25 cellular contexts compared by ENCODE assay signal in the genomic region with DNA sequence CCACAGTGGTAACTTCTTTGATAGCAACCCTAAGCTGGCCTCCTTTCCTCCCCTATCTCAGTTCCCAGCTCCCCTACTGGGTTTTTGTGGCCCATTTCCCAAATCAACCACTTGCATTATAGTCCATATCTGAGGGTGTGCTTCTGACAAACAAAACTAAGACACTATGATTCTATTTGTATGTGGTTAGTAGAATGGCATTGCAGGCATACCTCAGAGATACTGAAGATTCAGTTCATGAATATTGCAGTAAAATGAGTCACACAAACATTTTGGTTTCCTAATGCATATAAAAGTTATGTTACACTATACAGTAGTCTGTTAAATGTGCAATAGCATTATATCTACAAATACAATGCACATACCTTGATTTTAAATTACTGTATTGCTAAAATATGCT. TPM values are rescaled to one million over a fixed set of nuclear protein-coding genes. Genes with fewer than 3 reads are reported as not detected.
DNase-seq lines count a peak whose midpoint lies in the region; ATAC-seq, FAIRE-seq and TF ChIP-seq lines count a peak whose summit lies in the region.
"Had no signal": no experiment of that assay in that cellular context is flagged by ENCODE, and none has a peak within 500 bp of the region (broad histone marks: within the 10 kb centered on the region; RNA-seq: fewer than 3 reads in every experiment).

No MANE protein-coding gene starts in this region.

- TF ChIP-seq CTCF in HFFc6 (IDR thresholded peaks at IDR 0.05) (no peak), astrocyte (IDR thresholded peaks at IDR 0.05; ENCODE audit: insufficient read depth, low read depth, low read length) (no peak), fibroblast of villous mesenchyme (IDR thresholded peaks at IDR 0.05; ENCODE audit: insufficient read depth, low read depth, low read length) (no peak), esophagus squamous epithelium (IDR thresholded peaks at IDR 0.05) (no peak)

- no peaks in the 10 kb centered on the region for H3K36me3 ChIP-seq in astrocyte (ENCODE audit: insufficient read depth, low read length)
- no peaks in the 10 kb centered on the region for H3K36me3 ChIP-seq in HAP-1 (replicated peaks)
- H3K36me3 ChIP-seq in esophagus squamous epithelium, result no peaks in the 10 kb centered on the region
- H3K36me3 ChIP-seq: BLaER1, left ventricle myocardium inferior, prostate gland, upper lobe of left lung had no signal

- H3K4me3 ChIP-seq in astrocyte (ENCODE audit: insufficient read depth, low read depth, low read length) (no peak overlapping the region), fibroblast of villous mesenchyme (ENCODE audit: low read depth, low read length) (no peak overlapping the region), HAP-1 (no peak overlapping the region), esophagus squamous epithelium (no peak overlapping the region)
- H3K4me3 ChIP-seq: BLaER1, left ventricle myocardium inferior, prostate gland, upper lobe of left lung had no signal

- no peaks in the 10 kb centered on the region for H3K4me1 ChIP-seq in astrocyte (ENCODE audit: insufficient read depth, low read length)
- H3K4me1 ChIP-seq in HAP-1, result no peaks in the 10 kb centered on the region
- H3K4me1 ChIP-seq in esophagus squamous epithelium, result peaks cover 0 to 10% (median 0%) of the 10 kb centered on the region in 3 donors
- H3K4me1 ChIP-seq: BLaER1, left ventricle myocardium inferior, prostate gland had no signal

- H3K4me1 Mint-ChIP-seq in HFFc6 (ENCODE audit: low read depth) (peaks cover 16% of the 10 kb centered on the region), astrocyte (ENCODE audit: low read depth, unreplicated experiment) (peaks cover 3% of the 10 kb centered on the region)
- H3K4me1 Mint-ChIP-seq: naive B cell had no signal

- no peak for ATAC-seq in HG02852 (IDR thresholded peaks at IDR 0.05; ENCODE audit: unreplicated experiment)

- H3K9me3 ChIP-seq in astrocyte (ENCODE audit: insufficient read depth, low read depth, low read length), result no peaks in the 10 kb centered on the region
- H3K9me3 ChIP-seq in HAP-1, result no peaks in the 10 kb centered on the region
- H3K9me3 ChIP-seq in esophagus squamous epithelium, result no peaks in the 10 kb centered on the region
- H3K9me3 ChIP-seq: Caco-2, left ventricle myocardium inferior, prostate gland, upper lobe of left lung had no signal

- H3K27me3 Mint-ChIP-seq in HFFc6 (ENCODE audit: insufficient read depth), result peaks cover 16% of the 10 kb centered on the region
- peaks cover 2% of the 10 kb centered on the region for H3K27me3 Mint-ChIP-seq in astrocyte (ENCODE audit: low read depth, unreplicated experiment)
- H3K27me3 Mint-ChIP-seq: IgD-negative memory B cell had no signal

- no peak overlapping the region for H3K4me2 ChIP-seq in astrocyte (ENCODE audit: low read length)
- H3K4me2 ChIP-seq: BLaER1 had no signal

- H3K27ac Mint-ChIP-seq in HFFc6 (no peak overlapping the region), astrocyte (ENCODE audit: unreplicated experiment) (no peak overlapping the region)
- H3K27ac Mint-ChIP-seq: activated naive CD8-positive, alpha-beta T cell treated with anti-CD3 and anti-CD28 coated beads for 36 hours; dendritic cell treated with granulocyte-macrophage colony-stimulating factor and Interleukin-4, amounts not matched to agents 40 ng/mL and 50 ng/mL, for 4 days; IgD-negative memory B cell had no signal

- FAIRE-seq in astrocyte (lab: Jason Lieb, UNC), result peak; percentile 9

- in situ Hi-C loops in HAP-1 (cut with MboI; ENCODE audit: low sequenced_read_pairs), result loop anchor here (25.0 kb wide), 2 partner anchors 173 to 298 kb away; a partner anchor contains a TSS

- H3K9ac ChIP-seq in astrocyte (ENCODE audit: low read length), result no peak overlapping the region
- H3K9ac ChIP-seq: BLaER1 had no signal

- H3K36me3 Mint-ChIP-seq in HFFc6 (ENCODE audit: low read depth), result no peaks in the 10 kb centered on the region
- no peaks in the 10 kb centered on the region for H3K36me3 Mint-ChIP-seq in astrocyte (ENCODE audit: low read depth, unreplicated experiment)
- H3K36me3 Mint-ChIP-seq: activated naive CD8-positive, alpha-beta T cell treated with anti-CD3 and anti-CD28 coated beads for 36 hours; IgD-negative memory B cell; naive B cell had no signal

- no peaks in the 10 kb centered on the region for H3K79me2 ChIP-seq in astrocyte (ENCODE audit: insufficient read depth, low read length)

- intact Hi-C loops in esophagus squamous epithelium (cut with DNase I), result loop anchor here (5.0 to 10.0 kb wide), 2 partner anchors 293 to 310 kb away; no protein-coding TSS in a partner anchor

- DNase-seq in AG08395 (ENCODE audit: low spot score) (peak; percentile 18), HFFc6 (peak; percentile 53), astrocyte (ENCODE audit: low read depth) (peak; percentile 22), fibroblast of villous mesenchyme (ENCODE audit: low read depth) (peak; percentile 64), HAP-1 (ENCODE audit: low spot score in 2 of 2) (no peak), SIG-M5 treated with dmso at 0.1 percent for 504 hours (lab: John Stamatoyannopoulos, UW; ENCODE audit: unreplicated experiment) (no peak), esophagus squamous epithelium (lab: John Stamatoyannopoulos, UW) (no peak)
- DNase-seq: activated CD4-positive, alpha-beta T cell treated with anti-CD3 and anti-CD28 coated beads, Interleukin-2, amount 50 U/mL, for 4 hours; activated CD8-positive, alpha-beta memory T cell treated with anti-CD3 and anti-CD28 coated beads, Interleukin-2, amount 50 U/mL, for 48 hours; activated effector memory CD4-positive, alpha-beta T cell treated with Interleukin-2 at 50 U/mL for 16 hours; activated naive CD8-positive, alpha-beta T cell treated with anti-CD3 and anti-CD28 coated beads for 36 hours; Caco-2; DND-41; foreskin melanocyte; hippocampal formation; left ventricle myocardium inferior; naive B cell; NCI-H2029 treated with DMSO at 0.1 percent for 48 hours; NCI-H82; upper lobe of left lung had no signal

- H3K27ac ChIP-seq in astrocyte (ENCODE audit: low read depth, low read length) (no peak overlapping the region), esophagus squamous epithelium (no peak overlapping the region)
- H3K27ac ChIP-seq: BLaER1, left ventricle myocardium inferior, prostate gland, upper lobe of left lung had no signal

- no peak for TF ChIP-seq POLR2A in esophagus squamous epithelium (IDR thresholded peaks at IDR 0.05)

- H3K9me3 Mint-ChIP-seq in HFFc6 (no peaks in the 10 kb centered on the region), astrocyte (ENCODE audit: unreplicated experiment) (peaks cover 1% of the 10 kb centered on the region)
- H3K9me3 Mint-ChIP-seq: activated naive CD8-positive, alpha-beta T cell treated with anti-CD3 and anti-CD28 coated beads for 36 hours; dendritic cell treated with granulocyte-macrophage colony-stimulating factor and Interleukin-4, amounts not matched to agents 40 ng/mL and 50 ng/mL, for 4 days; IgD-negative memory B cell; naive B cell had no signal

- H4K20me1 ChIP-seq in astrocyte (ENCODE audit: insufficient read depth, low read length), result no peaks in the 10 kb centered on the region
- H4K20me1 ChIP-seq: BLaER1 had no signal

- peaks cover 7% of the 10 kb centered on the region for H3K27me3 ChIP-seq in astrocyte (ENCODE audit: insufficient read depth, low read length)
- no peaks in the 10 kb centered on the region for H3K27me3 ChIP-seq in HAP-1 (ENCODE audit: low read depth)
- H3K27me3 ChIP-seq in esophagus squamous epithelium, result no peaks in the 10 kb centered on the region
- H3K27me3 ChIP-seq: BLaER1, upper lobe of left lung had no signal

- no peak overlapping the region for H2AFZ ChIP-seq in astrocyte (ENCODE audit: low read depth, low read length)

- no peak overlapping the region for H3K4me3 Mint-ChIP-seq in HFFc6
- H3K4me3 Mint-ChIP-seq in astrocyte (ENCODE audit: unreplicated experiment), result no peak overlapping the region
- H3K4me3 Mint-ChIP-seq: activated naive CD8-positive, alpha-beta T cell treated with anti-CD3 and anti-CD28 coated beads for 36 hours; dendritic cell treated with granulocyte-macrophage colony-stimulating factor and Interleukin-4, amounts not matched to agents 40 ng/mL and 50 ng/mL, for 4 days; IgD-negative memory B cell; naive B cell had no signal

RNA-seq across cellular contexts. Expression of a gene that starts 15.4 kb away (rescaled TPM):
- total RNA-seq in HFFc6 (2021; fragmentation: NEBNext Ultra II Directional; extraction: Animal tissue kit (Norgen Biotek cat#: 25700)), result 10 to 100 TPM; 16.3 to 20.9 (median 17.2) TPM
- total RNA-seq in astrocyte, result 25.4 and 28.3 TPM in 2 replicates
- total RNA-seq in fibroblast of villous mesenchyme, result 26.4 and 35.8 TPM in 2 replicates
- 10 to 100 TPM in 3 of 4 donors, 1 to 10 TPM in 1; 8.9 to 42.2 (median 19.1) TPM for total RNA-seq in esophagus squamous epithelium

Comparison
In these comparisons a context has a peak if more than half of its experiments do, and no peak if none do; other contexts are left out.
1. DNase-seq: peak in AG08395 (single experiment), HFFc6 (single experiment), astrocyte (single experiment) and fibroblast of villous mesenchyme (single experiment); none in HAP-1 (0 of 2), SIG-M5 treated with dmso at 0.1 percent for 504 hours (single experiment) and esophagus squamous epithelium (single experiment).